ENCODE assay signal across 14 cellular contexts in the genomic region with DNA sequence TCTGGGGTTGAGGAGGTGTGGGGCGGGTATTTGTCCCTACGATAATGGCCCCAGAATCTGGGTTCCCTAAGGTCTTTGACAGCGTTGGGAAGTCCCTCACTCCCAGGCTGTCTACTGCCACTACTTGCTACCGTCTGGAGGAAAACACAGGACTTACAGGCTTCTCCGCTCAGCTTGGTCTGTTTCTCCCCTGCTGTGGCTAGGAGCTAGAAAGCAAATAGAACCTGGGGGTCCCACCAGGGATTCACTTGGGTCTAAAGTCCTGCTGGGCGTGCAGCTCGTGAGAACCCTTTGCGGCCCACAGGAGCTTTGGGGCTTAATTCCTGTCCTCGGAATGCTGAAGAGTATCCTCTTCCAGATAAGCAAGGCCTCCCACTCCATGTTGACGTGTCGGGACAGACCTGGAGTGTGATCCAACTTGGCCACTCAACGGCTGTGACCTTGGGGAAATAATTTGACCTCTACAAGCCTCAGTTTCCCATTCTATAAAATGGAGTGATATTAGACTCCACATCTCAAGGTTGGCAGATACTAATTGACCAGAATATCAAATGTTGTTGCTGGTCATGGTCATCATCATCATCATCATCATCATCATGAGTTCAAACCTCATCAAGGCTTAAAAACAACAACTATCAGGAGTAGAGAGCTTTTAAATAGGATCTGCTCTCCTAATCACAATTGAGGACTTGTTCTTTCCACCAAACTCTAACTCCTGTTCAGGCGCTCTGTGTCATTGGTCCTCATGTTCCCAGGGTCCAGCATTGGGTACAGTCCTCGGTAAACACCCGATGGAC. TPM values are rescaled to one million over a fixed set of nuclear protein-coding genes. Genes with fewer than 3 reads are reported as not detected.
DNase-seq lines count a peak whose midpoint lies in the region; ATAC-seq, FAIRE-seq and TF ChIP-seq lines count a peak whose summit lies in the region.
"Had no signal": no experiment of that assay in that cellular context is flagged by ENCODE, and none has a peak within 500 bp of the region (broad histone marks: within the 10 kb centered on the region; RNA-seq: fewer than 3 reads in every experiment).

No MANE protein-coding gene starts in this region.

- H3K79me2 ChIP-seq in astrocyte (ENCODE audit: insufficient read depth, low read length) = no peaks in the 10 kb centered on the region

- H4K20me1 ChIP-seq in astrocyte (ENCODE audit: insufficient read depth, low read length) = no peaks in the 10 kb centered on the region

- no peak overlapping the region for H3K4me2 ChIP-seq in astrocyte (ENCODE audit: low read length)

- FAIRE-seq in astrocyte (lab: Jason Lieb, UNC) = no peak

- no peak overlapping the region for H3K27ac ChIP-seq in astrocyte (ENCODE audit: low read depth, low read length)
- no peak overlapping the region for H3K27ac ChIP-seq in iPS-20b (ENCODE audit: low read length)
- H3K27ac ChIP-seq in rectal smooth muscle tissue (ENCODE audit: low read depth, low read length) = peak overlapping the region; percentile 69

- H3K4me3 ChIP-seq in astrocyte (ENCODE audit: insufficient read depth, low read depth, low read length) = no peak overlapping the region
- H3K4me3 ChIP-seq in iPS-20b (ENCODE audit: low read length) = peak overlapping the region; percentile 56; the same call in 1 of the 2 replicates
- H3K4me3 ChIP-seq in rectal smooth muscle tissue (ENCODE audit: low read length) = peak overlapping the region; percentile 48

- H3K36me3 Mint-ChIP-seq in astrocyte (ENCODE audit: low read depth, unreplicated experiment) = peaks cover 1% of the 10 kb centered on the region
- H3K36me3 Mint-ChIP-seq: activated naive CD4-positive, alpha-beta T cell treated with anti-CD3 and anti-CD28 coated beads, Interleukin-2, amount 10 ng/mL, durations not matched to agents 7 days and 5 days had no signal

- no peak for ATAC-seq in HG02642 (IDR thresholded peaks at IDR 0.05; ENCODE audit: poor library complexity, unreplicated experiment)

- peak overlapping the region; percentile 37; the same call in 1 of the 2 replicates for H3K9ac ChIP-seq in ES-I3 (ENCODE audit: low read depth, low read length)
- no peak overlapping the region for H3K9ac ChIP-seq in astrocyte (ENCODE audit: low read length)
- H3K9ac ChIP-seq in iPS-20b (ENCODE audit: low read depth, low read length) = peak overlapping the region; percentile 36; the same call in 1 of the 2 replicates
- H3K9ac ChIP-seq in rectal smooth muscle tissue (ENCODE audit: low read length) = no peak overlapping the region

- DNase-seq in astrocyte (ENCODE audit: low read depth) (no peak), nucleus accumbens (lab: John Stamatoyannopoulos, UW) (no peak), NCI-H345 (lab: John Stamatoyannopoulos, UW) (no peak)
- no peak for DNase-seq in stimulated activated CD8-positive, alpha-beta memory T cell treated with anti-CD3 and anti-CD28 coated beads, Interleukin-4, amount 100 ng/mL, for 48 hours
- DNase-seq: activated naive CD4-positive, alpha-beta T cell treated with anti-CD3 and anti-CD28 coated beads, Interleukin-2, amount 10 ng/mL, durations not matched to agents 7 days and 5 days; DND-41; MM.1S had no signal

- no peaks in the 10 kb centered on the region for H3K27me3 Mint-ChIP-seq in astrocyte (ENCODE audit: low read depth, unreplicated experiment)

- H3K27me3 ChIP-seq in astrocyte (ENCODE audit: insufficient read depth, low read length) (no peaks in the 10 kb centered on the region), iPS-20b (ENCODE audit: insufficient read depth, low read length) (no peaks in the 10 kb centered on the region), rectal smooth muscle tissue (ENCODE audit: control insufficient read depth, insufficient read depth, low read length) (no peaks in the 10 kb centered on the region)
- H3K27me3 ChIP-seq: tibial nerve had no signal

- H3K36me3 ChIP-seq in ES-I3 (ENCODE audit: insufficient read depth, low read length) (no peaks in the 10 kb centered on the region), astrocyte (ENCODE audit: insufficient read depth, low read length) (no peaks in the 10 kb centered on the region), iPS-20b (ENCODE audit: insufficient read depth, low read depth, low read length) (no peaks in the 10 kb centered on the region), rectal smooth muscle tissue (ENCODE audit: control insufficient read depth, insufficient read depth, low read length) (peaks cover 3% of the 10 kb centered on the region)
- H3K36me3 ChIP-seq: tibial nerve had no signal

- H3K9me3 ChIP-seq in ES-I3 (ENCODE audit: control insufficient read depth, insufficient read depth, low read length) (no peaks in the 10 kb centered on the region), astrocyte (ENCODE audit: insufficient read depth, low read depth, low read length) (no peaks in the 10 kb centered on the region), iPS-20b (ENCODE audit: insufficient read depth, low read depth, low read length) (no peaks in the 10 kb centered on the region)
- H3K9me3 ChIP-seq: tibial nerve had no signal

- H3K4me1 ChIP-seq in ES-I3 (ENCODE audit: insufficient read depth, low read length) (no peaks in the 10 kb centered on the region; the same call in 1 of the 2 replicates), astrocyte (ENCODE audit: insufficient read depth, low read length) (no peaks in the 10 kb centered on the region), iPS-20b (ENCODE audit: insufficient read depth, low read length) (no peaks in the 10 kb centered on the region), rectal smooth muscle tissue (ENCODE audit: control insufficient read depth, insufficient read depth, low read length) (no peaks in the 10 kb centered on the region)

- H2AFZ ChIP-seq in astrocyte (ENCODE audit: low read depth, low read length) = peak overlapping the region; percentile 10

- peak overlapping the region; percentile 16 for H3K27ac Mint-ChIP-seq in astrocyte (ENCODE audit: unreplicated experiment)
- H3K27ac Mint-ChIP-seq: activated naive CD4-positive, alpha-beta T cell treated with anti-CD3 and anti-CD28 coated beads, Interleukin-2, amount 10 ng/mL, durations not matched to agents 7 days and 5 days had no signal

- TF ChIP-seq CTCF in astrocyte (IDR thresholded peaks at IDR 0.05; ENCODE audit: insufficient read depth, low read depth, low read length) = no peak

- no peaks in the 10 kb centered on the region for H3K9me3 Mint-ChIP-seq in astrocyte (ENCODE audit: unreplicated experiment)
- H3K9me3 Mint-ChIP-seq: activated naive CD4-positive, alpha-beta T cell treated with anti-CD3 and anti-CD28 coated beads, Interleukin-2, amount 10 ng/mL, durations not matched to agents 7 days and 5 days had no signal

- peak overlapping the region; percentile 46 for H3K4me3 Mint-ChIP-seq in astrocyte (ENCODE audit: unreplicated experiment)
- H3K4me3 Mint-ChIP-seq: activated naive CD4-positive, alpha-beta T cell treated with anti-CD3 and anti-CD28 coated beads, Interleukin-2, amount 10 ng/mL, durations not matched to agents 7 days and 5 days had no signal

- H3K4me1 Mint-ChIP-seq in astrocyte (ENCODE audit: low read depth, unreplicated experiment) = no peaks in the 10 kb centered on the region

RNA-seq across cellular contexts. Expression of a gene that starts 1.7 kb away (rescaled TPM):
- total RNA-seq in astrocyte = not detected in 2 replicates
- total RNA-seq: endothelial cell of umbilical vein, lung microvascular endothelial cell had no signal

RNA-seq across cellular contexts. Expression of a gene that starts 24.2 kb away (rescaled TPM):
- not detected in 2 replicates for total RNA-seq in astrocyte
- total RNA-seq: endothelial cell of umbilical vein, lung microvascular endothelial cell had no signal

RNA-seq across cellular contexts. Expression of a gene that starts 54.2 kb away (rescaled TPM):
- 76.6 and 92.7 TPM in 2 replicates for total RNA-seq in astrocyte

Comparison
In these comparisons a context has a peak if more than half of its experiments do, and no peak if none do; other contexts are left out.
1. H3K9ac ChIP-seq: peak in ES-I3 (single experiment) and iPS-20b (single experiment); none in astrocyte (single experiment) and rectal smooth muscle tissue (single experiment).